Comparison of ENCODE assay signal across 18 cellular contexts in genomic region chr5:168883253-168883880, GRCh38.
"Had no signal": no experiment of that assay in that cellular context is flagged by ENCODE, and none has a peak within 500 bp of the region (broad histone marks: within the 10 kb centered on the region; RNA-seq: fewer than 3 reads in every experiment).

No MANE protein-coding gene starts in this region.

- H3K27ac Mint-ChIP-seq: activated CD4-positive, alpha-beta memory T cell treated with anti-CD3 and anti-CD28 coated beads for 36 hours; activated naive CD4-positive, alpha-beta T cell treated with anti-CD3 and anti-CD28 coated beads, Interleukin-2, amount 50 U/mL, for 72 hours; dendritic cell treated with granulocyte-macrophage colony-stimulating factor and Interleukin-4, amounts not matched to agents 40 ng/mL and 50 ng/mL, for 4 days; stimulated activated effector memory CD8-positive, alpha-beta T cell treated with anti-CD3 and anti-CD28 coated beads, Interleukin-12 subunit alpha, Interleukin-12 subunit beta, amount 100 ng/mL, for 72 hours; T-helper 2 cell treated with Interferon-gamma antibody and Interleukin-4, amounts not matched to agents 5 μg/mL and 100 μg/mL, for 36 hours had no signal

- H3K9me3 Mint-ChIP-seq: activated CD4-positive, alpha-beta memory T cell treated with anti-CD3 and anti-CD28 coated beads for 36 hours; activated naive CD4-positive, alpha-beta T cell treated with anti-CD3 and anti-CD28 coated beads, Interleukin-2, amount 50 U/mL, for 72 hours; activated T-cell treated with anti-CD3 and anti-CD28 coated beads, Interleukin-2, amount 50 U/mL, for 4 hours; dendritic cell treated with granulocyte-macrophage colony-stimulating factor and Interleukin-4, amounts not matched to agents 40 ng/mL and 50 ng/mL, for 4 days; stimulated activated effector memory CD8-positive, alpha-beta T cell treated with anti-CD3 and anti-CD28 coated beads, Interleukin-12 subunit alpha, Interleukin-12 subunit beta, amount 100 ng/mL, for 72 hours; T-helper 2 cell treated with Interferon-gamma antibody and Interleukin-4, amounts not matched to agents 5 μg/mL and 100 μg/mL, for 36 hours had no signal

- H3K36me3 ChIP-seq: brain microvascular endothelial cell, right atrium auricular region, tibial nerve had no signal

- H3K36me3 Mint-ChIP-seq: activated CD4-positive, alpha-beta memory T cell treated with anti-CD3 and anti-CD28 coated beads for 36 hours; activated naive CD4-positive, alpha-beta T cell treated with anti-CD3 and anti-CD28 coated beads, Interleukin-2, amount 50 U/mL, for 72 hours; stimulated activated effector memory CD8-positive, alpha-beta T cell treated with anti-CD3 and anti-CD28 coated beads, Interleukin-12 subunit alpha, Interleukin-12 subunit beta, amount 100 ng/mL, for 72 hours had no signal

- H3K27ac ChIP-seq: brain microvascular endothelial cell, right atrium auricular region had no signal

- H3K27me3 ChIP-seq: brain microvascular endothelial cell, right atrium auricular region, tibial nerve had no signal

- H3K4me3 Mint-ChIP-seq: activated CD4-positive, alpha-beta memory T cell treated with anti-CD3 and anti-CD28 coated beads for 36 hours; activated T-cell treated with anti-CD3 and anti-CD28 coated beads, Interleukin-2, amount 50 U/mL, for 4 hours; dendritic cell treated with granulocyte-macrophage colony-stimulating factor and Interleukin-4, amounts not matched to agents 40 ng/mL and 50 ng/mL, for 4 days; stimulated activated effector memory CD8-positive, alpha-beta T cell treated with anti-CD3 and anti-CD28 coated beads, Interleukin-12 subunit alpha, Interleukin-12 subunit beta, amount 100 ng/mL, for 72 hours; T-helper 2 cell treated with Interferon-gamma antibody and Interleukin-4, amounts not matched to agents 5 μg/mL and 100 μg/mL, for 36 hours had no signal

- H3K4me3 ChIP-seq: right atrium auricular region had no signal

- FAIRE-seq: endometrium, islet of Langerhans had no signal

- H3K9me3 ChIP-seq: right atrium auricular region, tibial nerve had no signal

- DNase-seq: activated CD4-positive, alpha-beta memory T cell treated with anti-CD3 and anti-CD28 coated beads for 36 hours; activated effector memory CD4-positive, alpha-beta T cell treated with anti-CD3 and anti-CD28 coated beads, Interleukin-2, amount 50 U/mL, for 16 hours; activated T-cell treated with anti-CD3 and anti-CD28 coated beads, Interleukin-2, amount 50 U/mL, for 4 hours; amygdala; brain microvascular endothelial cell; cerebellar nuclear complex; left ventricle myocardium superior; mesenchymal stem cell; posterior cingulate gyrus had no signal

- H3K27me3 Mint-ChIP-seq: activated CD4-positive, alpha-beta memory T cell treated with anti-CD3 and anti-CD28 coated beads for 36 hours; dendritic cell treated with granulocyte-macrophage colony-stimulating factor and Interleukin-4, amounts not matched to agents 40 ng/mL and 50 ng/mL, for 4 days had no signal

- ATAC-seq: activated naive CD4-positive, alpha-beta T cell treated with anti-CD3 and anti-CD28 coated beads, Interleukin-2, amount 50 U/mL, for 72 hours; activated T-cell treated with anti-CD3 and anti-CD28 coated beads, Interleukin-2, amount 50 U/mL, for 4 hours; esophagus mucosa; left ventricle myocardium superior; stimulated activated effector memory CD8-positive, alpha-beta T cell treated with anti-CD3 and anti-CD28 coated beads, Interleukin-12 subunit alpha, Interleukin-12 subunit beta, amount 100 ng/mL, for 72 hours had no signal

- H3K4me1 Mint-ChIP-seq: stimulated activated effector memory CD8-positive, alpha-beta T cell treated with anti-CD3 and anti-CD28 coated beads, Interleukin-12 subunit alpha, Interleukin-12 subunit beta, amount 100 ng/mL, for 72 hours had no signal
